ENCODE assay signal across 21 cellular contexts in genomic region chr2:119495948-119496347, GRCh38. TPM values are rescaled to one million over a fixed set of nuclear protein-coding genes. Genes with fewer than 3 reads are reported as not detected.
A peak's percentile ranks its signal among the peaks of the same experiment; 100 is the strongest.
DNase-seq lines count a peak whose midpoint lies in the region; ATAC-seq and TF ChIP-seq lines count a peak whose summit lies in the region.
"Had no signal": no experiment of that assay in that cellular context is flagged by ENCODE, and none has a peak within 500 bp of the region (broad histone marks: within the 10 kb centered on the region; RNA-seq: fewer than 3 reads in every experiment).

No MANE protein-coding gene starts in this region.

- H4K8ac ChIP-seq in trophoblast cell (ENCODE audit: low read depth, low read length), result no peak overlapping the region

- H3K4me3 ChIP-seq in right atrium auricular region, result no peak overlapping the region
- H3K4me3 ChIP-seq in hepatocyte, result no peak overlapping the region
- no peak overlapping the region for H3K4me3 ChIP-seq in trophoblast cell (ENCODE audit: low read depth, low read length)
- H3K4me3 ChIP-seq: MG63 had no signal

- CTCF ChIA-PET in activated CD4-positive, alpha-beta memory T cell treated with anti-CD3 and anti-CD28 coated beads, Interleukin-2, amount 10 ng/mL, durations not matched to agents 7 days and 5 days (lab: Charles Lee), result interaction anchor here (2.3 kb wide), 1 partner anchor 20 kb away, joined by 10 read pairs; no protein-coding TSS in a partner anchor

- H3K9me3 ChIP-seq in right atrium auricular region (peaks cover 0 to 24% of the 10 kb centered on the region in 2 donors), hepatocyte (ENCODE audit: low read depth) (peaks cover 12% of the 10 kb centered on the region), T-helper 17 cell (ENCODE audit: control insufficient read depth, low read length, poor library complexity, severe bottlenecking) (no peaks in the 10 kb centered on the region), trophoblast cell (ENCODE audit: insufficient read depth, low read depth, low read length) (no peaks in the 10 kb centered on the region)

- H3K4me1 ChIP-seq in right atrium auricular region, result peaks cover 0 to 15% of the 10 kb centered on the region in 2 donors
- peaks cover 16% of the 10 kb centered on the region for H3K4me1 ChIP-seq in hepatocyte (ENCODE audit: insufficient read depth)
- H3K4me1 ChIP-seq in trophoblast cell (ENCODE audit: control insufficient read depth in 1 of 2, insufficient read depth in 2 of 2, low read length in 2 of 2), result peaks cover 7 to 9% of the 10 kb centered on the region in 2 experiments

- H3K14ac ChIP-seq in trophoblast cell (ENCODE audit: low read length), result no peak overlapping the region

- H3K9ac ChIP-seq in trophoblast cell (ENCODE audit: low read length), result no peak overlapping the region

- no peak overlapping the region for H3K4me3 Mint-ChIP-seq in nephron
- H3K4me3 Mint-ChIP-seq in T-helper 17 cell, result no peak overlapping the region
- no peak overlapping the region for H3K4me3 Mint-ChIP-seq in activated CD4-positive, alpha-beta memory T cell treated with anti-CD3 and anti-CD28 coated beads, Interleukin-2, amount 10 ng/mL, durations not matched to agents 7 days and 5 days
- H3K4me3 Mint-ChIP-seq: CD4-positive, alpha-beta memory T cell had no signal

- ATAC-seq in Right ventricle myocardium superior (ENCODE audit: poor library complexity) (peak; percentile 77), T-helper 17 cell (no peak)
- no peak for ATAC-seq in activated CD4-positive, CD25-positive, alpha-beta regulatory T cell treated with anti-CD3 and anti-CD28 coated beads, Interleukin-2, amount 50 U/mL, for 24 hours

- no peaks in the 10 kb centered on the region for H4K20me1 ChIP-seq in hepatocyte (ENCODE audit: insufficient read depth, poor library complexity, severe bottlenecking)

- H3K36me3 Mint-ChIP-seq in nephron (ENCODE audit: low read depth) (peaks cover 18% of the 10 kb centered on the region), T-helper 17 cell (ENCODE audit: low read depth) (peaks cover 1% of the 10 kb centered on the region)
- H3K36me3 Mint-ChIP-seq in activated CD4-positive, alpha-beta memory T cell treated with anti-CD3 and anti-CD28 coated beads, Interleukin-2, amount 10 ng/mL, durations not matched to agents 7 days and 5 days (ENCODE audit: low read depth), result no peaks in the 10 kb centered on the region
- H3K36me3 Mint-ChIP-seq: CD4-positive, alpha-beta memory T cell had no signal

- POLR2A ChIA-PET in activated CD4-positive, alpha-beta memory T cell treated with anti-CD3 and anti-CD28 coated beads, Interleukin-2, amount 10 ng/mL, durations not matched to agents 7 days and 5 days (lab: Charles Lee), result interaction anchor here (0.9 kb wide), 1 partner anchor 128 kb away, joined by 3 read pairs; no protein-coding TSS in a partner anchor

- H2AK5ac ChIP-seq in trophoblast cell (ENCODE audit: low read length), result no peak overlapping the region

- DNase-seq in Right ventricle myocardium superior, result no peak
- DNase-seq in right atrium auricular region (ENCODE audit: low spot score), result no peak
- no peak for DNase-seq in hepatocyte (ENCODE audit: low spot score)
- no peak for DNase-seq in T-helper 17 cell
- DNase-seq in activated CD4-positive, alpha-beta memory T cell treated with anti-CD3 and anti-CD28 coated beads, Interleukin-2, amount 10 ng/mL, durations not matched to agents 7 days and 5 days, result no peak
- DNase-seq in trophoblast cell, result no peak
- DNase-seq: 8988T; Calu3; CD4-positive, alpha-beta memory T cell; IMR-90; Karpas-422; MG63; NCI-H1092 treated with DMSO at 0.1 percent for 48 hours; NCI-H1694; NCI-H510A treated with DMSO at 0.1 percent for 48 hours; NCI-H82; SHP77 had no signal

- peak overlapping the region in 2 of 3 experiments; percentile 10 to 61 for H3K27ac Mint-ChIP-seq in nephron
- H3K27ac Mint-ChIP-seq in T-helper 17 cell, result no peak overlapping the region
- H3K27ac Mint-ChIP-seq in activated CD4-positive, alpha-beta memory T cell treated with anti-CD3 and anti-CD28 coated beads, Interleukin-2, amount 10 ng/mL, durations not matched to agents 7 days and 5 days, result no peak overlapping the region
- H3K27ac Mint-ChIP-seq: CD4-positive, alpha-beta memory T cell had no signal

- TF ChIP-seq CTCF in right atrium auricular region (IDR thresholded peaks at IDR 0.05) (peak in 1 of 2 donors; percentile 58), hepatocyte (IDR thresholded peaks at IDR 0.05; ENCODE audit: poor library complexity) (peak; percentile 19), nephron (IDR thresholded peaks at IDR 0.05; ENCODE audit: unreplicated experiment in 3 of 3) (no peak)

- H2BK12ac ChIP-seq in trophoblast cell (ENCODE audit: low read length), result no peak overlapping the region

- H2BK5ac ChIP-seq in trophoblast cell (ENCODE audit: low read depth, low read length, poor library complexity), result no peak overlapping the region

- no peak overlapping the region for H3K4ac ChIP-seq in trophoblast cell (ENCODE audit: low read depth, low read length)

- 88% methylated on average over 2 of the region's 2 CpGs for WGBS in hepatocyte (ENCODE audit: low lambda C conversion rate, missing lambda C conversion rate)
- no CpG with 5 or more reads among the region's 2 CpGs for WGBS in trophoblast cell (ENCODE audit: extremely low coverage, insufficient coverage, insufficient read length)

- H3K18ac ChIP-seq in trophoblast cell (ENCODE audit: low read length), result no peak overlapping the region

- H3K27me3 ChIP-seq in right atrium auricular region (no peaks in the 10 kb centered on the region), hepatocyte (no peaks in the 10 kb centered on the region), trophoblast cell (ENCODE audit: insufficient read depth, low read length) (no peaks in the 10 kb centered on the region)
- H3K27me3 ChIP-seq: MG63 had no signal

- intact Hi-C loops in Right ventricle myocardium superior (cut with DNase I), result no loop called here

- no peaks in the 10 kb centered on the region for H3K36me3 ChIP-seq in right atrium auricular region
- H3K36me3 ChIP-seq in hepatocyte (replicated peaks; ENCODE audit: insufficient read depth, low read depth), result no peaks in the 10 kb centered on the region
- no peaks in the 10 kb centered on the region for H3K36me3 ChIP-seq in trophoblast cell (ENCODE audit: control insufficient read depth in 1 of 2, insufficient read depth in 2 of 2, low read length in 2 of 2)
- H3K36me3 ChIP-seq: MG63 had no signal

- H3K27ac ChIP-seq in right atrium auricular region (no peak overlapping the region), hepatocyte (no peak overlapping the region), trophoblast cell (ENCODE audit: low read depth, low read length) (no peak overlapping the region)

- H3K79me2 ChIP-seq in hepatocyte (no peaks in the 10 kb centered on the region), trophoblast cell (ENCODE audit: control insufficient read depth, insufficient read depth, low read length, poor library complexity) (no peaks in the 10 kb centered on the region)

- no peak overlapping the region for H4K91ac ChIP-seq in trophoblast cell (ENCODE audit: low read depth, low read length)

- no peak overlapping the region for H3K23ac ChIP-seq in trophoblast cell (ENCODE audit: low read length)

- no peak overlapping the region for H2BK120ac ChIP-seq in trophoblast cell (ENCODE audit: insufficient read depth, low read length, poor library complexity)

- H3K4me1 Mint-ChIP-seq in nephron, result peaks cover 9% of the 10 kb centered on the region
- peaks cover under 1% of the 10 kb centered on the region for H3K4me1 Mint-ChIP-seq in T-helper 17 cell
- no peaks in the 10 kb centered on the region for H3K4me1 Mint-ChIP-seq in activated CD4-positive, alpha-beta memory T cell treated with anti-CD3 and anti-CD28 coated beads, Interleukin-2, amount 10 ng/mL, durations not matched to agents 7 days and 5 days
- H3K4me1 Mint-ChIP-seq: CD4-positive, alpha-beta memory T cell had no signal

- H3K9me3 Mint-ChIP-seq in nephron, result peaks cover 29% of the 10 kb centered on the region
- peaks cover 7% of the 10 kb centered on the region for H3K9me3 Mint-ChIP-seq in activated CD4-positive, alpha-beta memory T cell treated with anti-CD3 and anti-CD28 coated beads, Interleukin-2, amount 10 ng/mL, durations not matched to agents 7 days and 5 days

- H3K4me2 ChIP-seq in hepatocyte (no peak overlapping the region), trophoblast cell (ENCODE audit: low read length) (no peak overlapping the region)

- H4K12ac ChIP-seq in trophoblast cell (ENCODE audit: low read depth, low read length), result no peak overlapping the region

- peaks cover 7% of the 10 kb centered on the region for H3K79me1 ChIP-seq in trophoblast cell (ENCODE audit: low read length)

- peaks cover 17% of the 10 kb centered on the region for H3K27me3 Mint-ChIP-seq in nephron (ENCODE audit: low read depth)
- peaks cover 26% of the 10 kb centered on the region for H3K27me3 Mint-ChIP-seq in T-helper 17 cell
- H3K27me3 Mint-ChIP-seq in activated CD4-positive, alpha-beta memory T cell treated with anti-CD3 and anti-CD28 coated beads, Interleukin-2, amount 10 ng/mL, durations not matched to agents 7 days and 5 days, result peaks cover 22% of the 10 kb centered on the region

- no peaks in the 10 kb centered on the region for H3K9me2 ChIP-seq in hepatocyte (replicated peaks; ENCODE audit: insufficient read depth)

- H2AFZ ChIP-seq in hepatocyte (no peak overlapping the region), trophoblast cell (ENCODE audit: insufficient read depth, low read length, poor library complexity) (no peak overlapping the region)

RNA-seq across cellular contexts. Expression of gene SCTR, which starts 28.3 kb away (rescaled TPM):
- 0.43 TPM for total RNA-seq in Right ventricle myocardium superior
- total RNA-seq in right atrium auricular region, result not detected
- 1.7 and 2.4 TPM in 2 replicates for total RNA-seq in hepatocyte
- polyA plus RNA-seq in hepatocyte, result 4.3 and 4.9 TPM in 2 replicates
- total RNA-seq in T-helper 17 cell, result not detected
- not detected for total RNA-seq in activated CD4-positive, alpha-beta memory T cell treated with anti-CD3 and anti-CD28 coated beads, Interleukin-2, amount 10 ng/mL, durations not matched to agents 7 days and 5 days
- not detected in 2 replicates for polyA plus RNA-seq in trophoblast cell (2013)
- total RNA-seq: CD4-positive, alpha-beta memory T cell; HT-29; IMR-90 had no signal
- polyA plus RNA-seq: BJ; CD4-positive, alpha-beta memory T cell; IMR-90 had no signal

RNA-seq across cellular contexts. Expression of gene CFAP221, which starts 48.3 kb away (rescaled TPM):
- total RNA-seq in Right ventricle myocardium superior (0.67 TPM), right atrium auricular region (1 to 10 TPM in 1 of 2 donors, under 1 TPM in 1; 0.44 to 1.1 TPM), hepatocyte (3.4 and 8.1 TPM in 2 replicates), T-helper 17 cell (not detected)
- polyA plus RNA-seq in hepatocyte, result 3.3 and 3.5 TPM in 2 replicates
- not detected for total RNA-seq in activated CD4-positive, alpha-beta memory T cell treated with anti-CD3 and anti-CD28 coated beads, Interleukin-2, amount 10 ng/mL, durations not matched to agents 7 days and 5 days
- 0.58 and 0.63 TPM in 2 replicates for polyA plus RNA-seq in trophoblast cell (2013)
- total RNA-seq: CD4-positive, alpha-beta memory T cell; HT-29; IMR-90 had no signal
- polyA plus RNA-seq: CD4-positive, alpha-beta memory T cell; IMR-90 had no signal

Comparison
In these comparisons a context has a peak if more than half of its experiments do, and no peak if none do; other contexts are left out.
1. H3K27ac Mint-ChIP-seq: peak in nephron (2 of 3); none in T-helper 17 cell (single experiment) and activated CD4-positive, alpha-beta memory T cell treated with anti-CD3 and anti-CD28 coated beads, Interleukin-2, amount 10 ng/mL, durations not matched to agents 7 days and 5 days (single experiment).